In genomic region chr2:199895406-199895805, GRCh38 we compare ENCODE assay signal across 23 cellular contexts.
"Had no signal": no experiment of that assay in that cellular context is flagged by ENCODE, and none has a peak within 500 bp of the region (broad histone marks: within the 10 kb centered on the region; RNA-seq: fewer than 3 reads in every experiment).

No MANE protein-coding gene starts in this region.

- ATAC-seq: activated T-cell treated with anti-CD3 and anti-CD28 coated beads, Interleukin-2, amount 50 U/mL, for 72 hours; gastrocnemius medialis; left cardiac atrium; right cardiac atrium; upper lobe of right lung had no signal

- H3K36me3 ChIP-seq: cardiac muscle cell, esophagus squamous epithelium, gastrocnemius medialis, neutrophil, ovary, thyroid gland, upper lobe of right lung had no signal

- H3K4me3 ChIP-seq: cardiac muscle cell, esophagus squamous epithelium, gastrocnemius medialis, ovary, thyroid gland, upper lobe of right lung had no signal

- DNase-seq: activated CD4-positive, alpha-beta memory T cell treated with anti-CD3 and anti-CD28 coated beads for 36 hours; activated CD4-positive, alpha-beta T cell treated with anti-CD3 and anti-CD28 coated beads for 48 hours; activated effector memory CD4-positive, alpha-beta T cell treated with Interleukin-2 at 50 U/mL for 16 hours; activated naive CD4-positive, alpha-beta T cell treated with anti-CD3 and anti-CD28 coated beads for 36 hours; activated naive CD8-positive, alpha-beta T cell treated with anti-CD3 and anti-CD28 coated beads, Interleukin-2, amount 10 ng/mL, durations not matched to agents 7 days and 5 days; activated T-cell treated with anti-CD3 and anti-CD28 coated beads, Interleukin-2, amount 50 U/mL, for 72 hours; amygdala; cortex of kidney; endodermal cell; esophagus squamous epithelium; gastrocnemius medialis; hippocampal formation; islet precursor cell; left cardiac atrium; ovary; right cardiac atrium; stimulated activated CD4-positive, alpha-beta T cell treated with anti-CD3 and anti-CD28 coated beads, Interleukin-4, amount 100 ng/mL, for 24 hours; stimulated activated naive CD4-positive, alpha-beta T cell treated with Interleukin-2 at 50 U/mL for 16 hours; substantia nigra; thyroid gland; upper lobe of right lung had no signal

- H3K27ac ChIP-seq: cardiac muscle cell, esophagus squamous epithelium, gastrocnemius medialis, neutrophil, ovary, thyroid gland, upper lobe of right lung had no signal

- H3K9me3 ChIP-seq: esophagus squamous epithelium, gastrocnemius medialis, neutrophil, ovary, thyroid gland, upper lobe of right lung had no signal

- H3K4me1 ChIP-seq: esophagus squamous epithelium, gastrocnemius medialis, thyroid gland, upper lobe of right lung had no signal

- H3K27me3 ChIP-seq: cardiac muscle cell, esophagus squamous epithelium, gastrocnemius medialis, neutrophil, ovary, thyroid gland, upper lobe of right lung had no signal
